In genomic region chr2:99729104-99729503, GRCh38 we compare ENCODE assay signal across 11 cellular contexts.
DNase-seq lines count a peak whose midpoint lies in the region; ATAC-seq and TF ChIP-seq lines count a peak whose summit lies in the region.
"Had no signal": no experiment of that assay in that cellular context is flagged by ENCODE, and none has a peak within 500 bp of the region (broad histone marks: within the 10 kb centered on the region; RNA-seq: fewer than 3 reads in every experiment).

No MANE protein-coding gene starts in this region.

- intact Hi-C loops in PC-3 (cut with micrococcal nuclease), result no loop called here

- CTCF ChIA-PET in SK-N-SH (lab: Yijun Ruan, JAX) (interaction anchor here (0.7 to 1.9 kb wide), 3 partner anchors 170 to 532 kb away, joined by 3 to 5 read pairs (median 3); no protein-coding TSS in a partner anchor), PC-3 (lab: Charles Lee) (no interaction called here)

- in situ Hi-C loops in GM23248 (cut with MboI), result no loop called here

- H3K27ac ChIP-seq in GM23248 (no peak overlapping the region), SK-N-SH (ENCODE audit: low read depth in 2 of 2, low read length in 1 of 2) (peak overlapping the region in 1 of 2 experiments; percentile 44; a peak in 1 of 4 replicates), osteoblast (ENCODE audit: low read depth, low read length) (no peak overlapping the region), tibial nerve (no peak overlapping the region), PC-3 (ENCODE audit: low read length) (no peak overlapping the region)
- H3K27ac ChIP-seq: cardiac muscle cell had no signal

- H4K20me1 ChIP-seq in GM23248 (ENCODE audit: insufficient read depth) (no peaks in the 10 kb centered on the region), SK-N-SH (ENCODE audit: insufficient read depth) (no peaks in the 10 kb centered on the region), osteoblast (ENCODE audit: insufficient read depth, low read length) (no peaks in the 10 kb centered on the region), PC-3 (ENCODE audit: low read length) (no peaks in the 10 kb centered on the region)

- 0 out of 2 replicates have a peak, but pooled peaks cover 8% of the 10 kb centered on the region for H3K4me1 ChIP-seq in GM23248 (ENCODE audit: insufficient read depth)
- H3K4me1 ChIP-seq in SK-N-SH (ENCODE audit: control insufficient read depth in 1 of 2, insufficient read depth in 2 of 2, low read depth in 1 of 2, low read length in 1 of 2), result peaks cover 0 to 15% of the 10 kb centered on the region in 2 experiments; a peak in 2 of 4 replicates
- no peaks in the 10 kb centered on the region for H3K4me1 ChIP-seq in osteoblast (ENCODE audit: insufficient read depth, low read length)
- H3K4me1 ChIP-seq in tibial nerve, result peaks cover 0 to 22% (median 0%) of the 10 kb centered on the region in 4 donors
- no peaks in the 10 kb centered on the region for H3K4me1 ChIP-seq in PC-3 (ENCODE audit: insufficient read depth, low read length)

- no peak for TF ChIP-seq POLR2A in tibial nerve (IDR thresholded peaks at IDR 0.05)

- H3K79me2 ChIP-seq in GM23248 (ENCODE audit: insufficient read depth) (no peaks in the 10 kb centered on the region), SK-N-SH (ENCODE audit: insufficient read depth) (no peaks in the 10 kb centered on the region), osteoblast (ENCODE audit: insufficient read depth, low read length) (no peaks in the 10 kb centered on the region), PC-3 (ENCODE audit: low read length) (no peaks in the 10 kb centered on the region)

- TF ChIP-seq EP300 in SK-N-SH (IDR thresholded peaks at IDR 0.05; ENCODE audit: borderline replicate concordance in 1 of 2, low read depth in 1 of 2, low read length in 1 of 2), result no peak
- TF ChIP-seq EP300 in tibial nerve (IDR thresholded peaks at IDR 0.05), result no peak

- WGBS in GM23248 (ENCODE audit: low coverage in 1 of 2, low lambda C conversion rate in 2 of 2, missing lambda C conversion rate in 2 of 2), 2 experiments, result 13 to 17% methylated on average over 2 of the region's 2 CpGs
- 66% methylated on average over 2 of the region's 2 CpGs for WGBS in SK-N-SH (ENCODE audit: low lambda C conversion rate)
- 35 to 37% methylated on average over 2 of the region's 2 CpGs for WGBS in tibial nerve, 2 donors

- H3K9me2 ChIP-seq in GM23248 (ENCODE audit: insufficient read depth), result no peaks in the 10 kb centered on the region
- H3K9me2 ChIP-seq in SK-N-SH, result no peaks in the 10 kb centered on the region
- H3K9me2 ChIP-seq in PC-3 (replicated peaks; ENCODE audit: low read length), result no peaks in the 10 kb centered on the region

- no peak overlapping the region for H3K4me3 ChIP-seq in GM23248
- no peak overlapping the region for H3K4me3 ChIP-seq in SK-N-SH (ENCODE audit: low read depth in 2 of 2, low read length in 1 of 2)
- no peak overlapping the region for H3K4me3 ChIP-seq in fibroblast of villous mesenchyme (ENCODE audit: low read depth, low read length)
- H3K4me3 ChIP-seq in osteoblast (ENCODE audit: insufficient read depth, low read length), result no peak overlapping the region
- H3K4me3 ChIP-seq in tibial nerve, result no peak overlapping the region
- no peak overlapping the region for H3K4me3 ChIP-seq in PC-3 (ENCODE audit: low read length)
- H3K4me3 ChIP-seq: cardiac muscle cell, MG63 had no signal

- POLR2A ChIA-PET in SK-N-SH (lab: Yijun Ruan, JAX) (no interaction called here), PC-3 (lab: Charles Lee; ENCODE audit: unreplicated experiment) (no interaction called here)

- H3K9me3 ChIP-seq in GM23248 (ENCODE audit: low read depth) (no peaks in the 10 kb centered on the region), SK-N-SH (no peaks in the 10 kb centered on the region), osteoblast (ENCODE audit: low read depth, low read length) (no peaks in the 10 kb centered on the region), tibial nerve (no peaks in the 10 kb centered on the region), PC-3 (ENCODE audit: low read length) (no peaks in the 10 kb centered on the region)
- H3K9me3 ChIP-seq: MG63 had no signal

- no TSS peak for BruUV-seq in PC-3 (replicated peaks; lab: Mats Ljungman, UMichigan)

- H3K36me3 ChIP-seq in GM23248 (ENCODE audit: low read depth) (no peaks in the 10 kb centered on the region), SK-N-SH (replicated peaks in 1 of 2; ENCODE audit: control insufficient read depth in 1 of 2, insufficient read depth in 2 of 2, low read length in 1 of 2) (no peaks in the 10 kb centered on the region), osteoblast (ENCODE audit: insufficient read depth, low read length) (no peaks in the 10 kb centered on the region), tibial nerve (no peaks in the 10 kb centered on the region), PC-3 (ENCODE audit: low read depth, low read length) (no peaks in the 10 kb centered on the region)
- H3K36me3 ChIP-seq: cardiac muscle cell, MG63 had no signal

- peak overlapping the region; percentile 33; the same call in 1 of the 2 replicates for H2AFZ ChIP-seq in GM23248
- no peak overlapping the region for H2AFZ ChIP-seq in SK-N-SH (ENCODE audit: low read depth)
- peak overlapping the region; percentile 25 for H2AFZ ChIP-seq in osteoblast (ENCODE audit: low read length)
- H2AFZ ChIP-seq in PC-3 (ENCODE audit: low read length), result no peak overlapping the region

- H3F3A ChIP-seq in GM23248 (ENCODE audit: insufficient read depth) (no peaks in the 10 kb centered on the region), SK-N-SH (replicated peaks; ENCODE audit: insufficient read depth) (no peaks in the 10 kb centered on the region), PC-3 (ENCODE audit: low read length, unreplicated experiment) (no peaks in the 10 kb centered on the region)

- DNase-seq in GM23248 (peak; percentile 55), SK-N-SH (peak; percentile 28), fibroblast of villous mesenchyme (ENCODE audit: low read depth) (peak; percentile 88), osteoblast (ENCODE audit: insufficient read length, low spot score, missing footprints) (no peak), tibial nerve (ENCODE audit: low spot score in 2 of 2) (no peak), PC-3 (no peak)
- DNase-seq: activated CD4-positive, CD25-positive, alpha-beta regulatory T cell treated with anti-CD3 and anti-CD28 coated beads, Interleukin-2, amount 50 U/mL, for 72 hours; MG63; stimulated activated CD4-positive, alpha-beta T cell treated with anti-CD3 and anti-CD28 coated beads, Interleukin-4, amount 100 ng/mL, for 1 hour had no signal

- H3K4me2 ChIP-seq in GM23248 (ENCODE audit: unreplicated experiment), result no peak overlapping the region
- no peak overlapping the region for H3K4me2 ChIP-seq in SK-N-SH
- H3K4me2 ChIP-seq in osteoblast (ENCODE audit: insufficient read depth, low read length), result no peak overlapping the region
- H3K4me2 ChIP-seq in PC-3 (ENCODE audit: low read length), result no peak overlapping the region

- TF ChIP-seq CTCF in SK-N-SH (IDR thresholded peaks at IDR 0.05), result no peak
- TF ChIP-seq CTCF in fibroblast of villous mesenchyme (IDR thresholded peaks at IDR 0.05; ENCODE audit: insufficient read depth, low read depth, low read length), result no peak
- no peak for TF ChIP-seq CTCF in osteoblast (IDR thresholded peaks at IDR 0.05; ENCODE audit: extremely low read depth, low read depth, low read length)
- TF ChIP-seq CTCF in tibial nerve (IDR thresholded peaks at IDR 0.05), result no peak
- no peak for TF ChIP-seq CTCF in PC-3 (conservative IDR thresholded peaks at IDR 0.05; ENCODE audit: low read depth, low read length)

- ATAC-seq in GM21390 (IDR thresholded peaks at IDR 0.05; ENCODE audit: unreplicated experiment), result no peak
- no peak for ATAC-seq in PC-3

- TF ChIP-seq RAD21 in SK-N-SH (IDR thresholded peaks at IDR 0.05; ENCODE audit: low read length), result no peak

- no peak overlapping the region for H3K9ac ChIP-seq in GM23248
- H3K9ac ChIP-seq in SK-N-SH, result no peak overlapping the region
- no peak overlapping the region for H3K9ac ChIP-seq in PC-3 (ENCODE audit: low read length)

- no peaks in the 10 kb centered on the region for H3K27me3 ChIP-seq in GM23248 (replicated peaks; ENCODE audit: insufficient read depth)
- H3K27me3 ChIP-seq in SK-N-SH (ENCODE audit: insufficient read depth), result no peaks in the 10 kb centered on the region
- H3K27me3 ChIP-seq in osteoblast (ENCODE audit: insufficient read depth, low read length), result no peaks in the 10 kb centered on the region
- H3K27me3 ChIP-seq in tibial nerve, result no peaks in the 10 kb centered on the region
- H3K27me3 ChIP-seq in PC-3 (ENCODE audit: low read length), result no peaks in the 10 kb centered on the region
- H3K27me3 ChIP-seq: cardiac muscle cell, MG63 had no signal

TF ChIP-seq in SK-N-SH, 30 proteins besides CTCF, POLR2A, EP300 and RAD21 (continues in another document):
- no peak for TF ChIP-seq RFX5 (IDR thresholded peaks at IDR 0.05; ENCODE audit: low read length)
- TF ChIP-seq USF2 (IDR thresholded peaks at IDR 0.05; ENCODE audit: borderline replicate concordance, low read depth, low read length), result no peak
- TF ChIP-seq, protein P1, sequence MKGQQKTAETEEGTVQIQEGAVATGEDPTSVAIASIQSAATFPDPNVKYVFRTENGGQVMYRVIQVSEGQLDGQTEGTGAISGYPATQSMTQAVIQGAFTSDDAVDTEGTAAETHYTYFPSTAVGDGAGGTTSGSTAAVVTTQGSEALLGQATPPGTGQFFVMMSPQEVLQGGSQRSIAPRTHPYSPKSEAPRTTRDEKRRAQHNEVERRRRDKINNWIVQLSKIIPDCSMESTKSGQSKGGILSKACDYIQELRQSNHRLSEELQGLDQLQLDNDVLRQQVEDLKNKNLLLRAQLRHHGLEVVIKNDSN (IDR thresholded peaks at IDR 0.05; ENCODE audit: borderline replicate concordance, low read depth), result no peak
- TF ChIP-seq, protein P2, sequence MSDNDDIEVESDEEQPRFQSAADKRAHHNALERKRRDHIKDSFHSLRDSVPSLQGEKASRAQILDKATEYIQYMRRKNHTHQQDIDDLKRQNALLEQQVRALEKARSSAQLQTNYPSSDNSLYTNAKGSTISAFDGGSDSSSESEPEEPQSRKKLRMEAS (IDR thresholded peaks at IDR 0.05; ENCODE audit: low read depth), result no peak
- TF ChIP-seq GABPA (IDR thresholded peaks at IDR 0.05; ENCODE audit: low read depth), result no peak
- no peak for TF ChIP-seq SMC3 (IDR thresholded peaks at IDR 0.05; ENCODE audit: low read depth, low read length)
- TF ChIP-seq RXRA (IDR thresholded peaks at IDR 0.05; ENCODE audit: borderline replicate concordance, low read depth), result no peak
- no peak for TF ChIP-seq TCF12 (IDR thresholded peaks at IDR 0.05)
- no peak for TF ChIP-seq FOXJ3 (CRISPR knock-in tag; IDR thresholded peaks at IDR 0.05)
- TF ChIP-seq ELF1 (IDR thresholded peaks at IDR 0.05), result no peak
- TF ChIP-seq FOSL2 (IDR thresholded peaks at IDR 0.05; ENCODE audit: borderline replicate concordance, low read depth), result no peak

Comparison
In these comparisons a context has a peak if more than half of its experiments do, and no peak if none do; other contexts are left out.
1. DNase-seq: peak in GM23248 (single experiment), SK-N-SH (single experiment) and fibroblast of villous mesenchyme (single experiment); none in osteoblast (single experiment), tibial nerve (0 of 2) and PC-3 (single experiment).
2. H2AFZ ChIP-seq: peak in GM23248 (single experiment) and osteoblast (single experiment); none in SK-N-SH (single experiment) and PC-3 (single experiment).